8 cellular contexts compared by ENCODE assay signal in the genomic region with DNA sequence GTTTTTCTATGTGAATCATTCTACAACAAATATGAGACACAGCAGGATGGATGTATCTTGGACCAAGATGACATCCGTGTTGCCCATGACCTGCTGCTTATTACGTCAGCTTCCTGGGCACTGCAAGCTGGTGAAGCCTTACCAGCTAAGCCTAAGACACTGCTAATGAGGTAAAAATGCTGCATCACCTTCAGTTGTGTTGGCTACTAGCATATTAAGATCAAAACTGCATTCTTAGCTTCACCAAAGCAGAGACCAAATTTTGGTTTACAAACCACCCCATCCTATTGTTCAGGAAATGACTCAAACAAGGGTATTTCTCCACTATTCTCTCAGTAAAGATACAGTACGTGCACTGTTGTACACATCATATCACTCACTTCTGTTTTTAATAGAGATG. TPM values are rescaled to one million over a fixed set of nuclear protein-coding genes. Genes with fewer than 3 reads are reported as not detected.
DNase-seq lines count a peak whose midpoint lies in the region; ATAC-seq and TF ChIP-seq lines count a peak whose summit lies in the region.
"Had no signal": no experiment of that assay in that cellular context is flagged by ENCODE, and none has a peak within 500 bp of the region (broad histone marks: within the 10 kb centered on the region; RNA-seq: fewer than 3 reads in every experiment).

No MANE protein-coding gene starts in this region.

- no peaks in the 10 kb centered on the region for H3K27me3 ChIP-seq in SJSA1 (replicated peaks)

- H3K36me3 ChIP-seq in SJSA1: no peaks in the 10 kb centered on the region

- no peaks in the 10 kb centered on the region for H3K9me3 ChIP-seq in SJSA1 (replicated peaks)

- H3K27ac ChIP-seq in SJSA1 (peak overlapping the region; percentile 20), coronary artery (no peak overlapping the region)
- H3K27ac ChIP-seq: SK-N-MC had no signal

- peak; percentile 95 for ATAC-seq in GM18907 (IDR thresholded peaks at IDR 0.05; ENCODE audit: unreplicated experiment)
- peak; percentile 93 for ATAC-seq in HG02973 (IDR thresholded peaks at IDR 0.05; ENCODE audit: unreplicated experiment)
- ATAC-seq in esophagus mucosa: peak; percentile 38

- H3K4me3 ChIP-seq in SJSA1 (no peak overlapping the region), coronary artery (no peak overlapping the region)
- H3K4me3 ChIP-seq: SK-N-MC had no signal

- DNase-seq in SJSA1 (ENCODE audit: low read depth in 1 of 2, low spot score in 2 of 2) (peak in 1 of 2 experiments; percentile 37), SKM-1 (lab: John Stamatoyannopoulos, UW; ENCODE audit: unreplicated experiment) (no peak), COLO668 (lab: John Stamatoyannopoulos, UW; ENCODE audit: unreplicated experiment) (no peak), coronary artery (ENCODE audit: low spot score) (no peak)

- H3K4me1 ChIP-seq in SJSA1 (replicated peaks): peaks cover 27% of the 10 kb centered on the region

- TF ChIP-seq CTCF in coronary artery (IDR thresholded peaks at IDR 0.05): no peak

RNA-seq across cellular contexts. Expression of a gene that starts 50.3 kb away (rescaled TPM):
- 0.53 and 1.8 TPM in 2 replicates for total RNA-seq in SJSA1 (2014; rRNA removed; shearing (Covaris generic))
- total RNA-seq in esophagus mucosa: 7.9 TPM

Comparison
In these comparisons a context has a peak if more than half of its experiments do, and no peak if none do; other contexts are left out.
1. ATAC-seq: peak in every context shown above with its lines; median percentile 95 in GM18907; 93 in HG02973; 38 in esophagus mucosa.